In genomic region chr18:62522510-62523254, GRCh38 we compare ENCODE assay signal across 8 cellular contexts. TPM values are rescaled to one million over a fixed set of nuclear protein-coding genes. Genes with fewer than 3 reads are reported as not detected.
DNase-seq lines count a peak whose midpoint lies in the region; ATAC-seq and TF ChIP-seq lines count a peak whose summit lies in the region.

TSS of gene ZCCHC2 (plus strand) at chr18:62523025. CDS start at chr18:62523425, 400 bp downstream.

- H3K9me1 ChIP-seq in IMR-90 (ENCODE audit: insufficient read depth, low read length): peaks cover 5% of the 10 kb centered on the region; the same call in 1 of the 2 replicates

- TF ChIP-seq RAD21 in IMR-90 (IDR thresholded peaks at IDR 0.05; ENCODE audit: low read length): no peak

- H3K4me2 ChIP-seq in IMR-90 (ENCODE audit: low read depth, low read length): peak within 1 kb of the TSS; percentile 84

- peak within 1 kb of the TSS; percentile 56 for H3K4ac ChIP-seq in IMR-90 (ENCODE audit: low read depth, low read length)

- POLR2A ChIA-PET in IMR-90 (lab: Charles Lee; ENCODE audit: unreplicated experiment): no interaction called here

- TF ChIP-seq CTCF in IMR-90 (conservative IDR thresholded peaks at IDR 0.05; ENCODE audit: low read depth, low read length): no peak

- H2AFZ ChIP-seq in IMR-90 (replicated peaks; ENCODE audit: low read length, poor library complexity): peak within 1 kb of the TSS; percentile 96

- 0% methylated on average over 24 of the region's 87 CpGs; no CpG with 5 or more reads in 1 of the 2 experiments for WGBS in IMR-90 (ENCODE audit: extremely low coverage in 2 of 2, insufficient read length in 1 of 2), 2 experiments

- no peak within 1 kb of the TSS for H2AK5ac ChIP-seq in IMR-90 (ENCODE audit: low read depth, low read length)

- H3K79me1 ChIP-seq in IMR-90 (ENCODE audit: low read depth in 1 of 2, low read length in 2 of 2): peaks cover 10 to 25% of the 10 kb centered on the region in 2 experiments; a peak in 3 of 4 replicates

- intact Hi-C loops in IMR-90 (cut with micrococcal nuclease): loop anchor here (1.0 to 10.0 kb wide), 8 partner anchors 62 to 912 kb away; partner anchors contain the start of genes PIGN and RELCH

- in situ Hi-C loops in IMR-90 (cut with MboI; ENCODE audit: low sequenced_read_pairs): no loop called here

- peak within 1 kb of the TSS; percentile 57 for H2BK120ac ChIP-seq in IMR-90 (ENCODE audit: low read depth, low read length)

- peak within 1 kb of the TSS; percentile 63; the same call in 1 of the 2 replicates for H3K14ac ChIP-seq in IMR-90 (replicated peaks; ENCODE audit: low read depth, low read length)

- dilution Hi-C loops in IMR-90 (cut with HindIII; ENCODE audit: low sequenced_read_pairs, unreplicated experiment): no loop called here

- H3K23ac ChIP-seq in IMR-90 (ENCODE audit: low read depth, low read length): peak within 1 kb of the TSS; percentile 65

- no peak within 1 kb of the TSS for H4K5ac ChIP-seq in IMR-90 (ENCODE audit: low read depth, low read length)

- peak within 1 kb of the TSS; percentile 86 for H2AK9ac ChIP-seq in IMR-90 (replicated peaks; ENCODE audit: low read depth, low read length, poor library complexity)

- H2BK5ac ChIP-seq in IMR-90 (ENCODE audit: low read depth, low read length, poor library complexity, severe bottlenecking): peak within 1 kb of the TSS; percentile 83

- peak within 1 kb of the TSS; percentile 10; the same call in 1 of the 2 replicates for H3K18ac ChIP-seq in IMR-90 (ENCODE audit: low read depth, low read length)

- TF ChIP-seq POLR2A in IMR-90 (IDR thresholded peaks at IDR 0.05; ENCODE audit: low read depth, low read length): peak; percentile 65; the same call in 1 of the 2 replicates

- no peaks in the 10 kb centered on the region for H3K9me3 ChIP-seq in IMR-90 (ENCODE audit: control insufficient read depth, insufficient read depth, low read length)
- H3K9me3 ChIP-seq in mononuclear cell (ENCODE audit: low read depth, low read length): no peaks in the 10 kb centered on the region

- BruUV-seq in IMR-90 (replicated peaks; lab: Mats Ljungman, UMichigan): no TSS peak

- H3K4me3 ChIP-seq in IMR-90 (ENCODE audit: insufficient read depth, low read depth, low read length): peak within 1 kb of the TSS; percentile 83
- peak within 1 kb of the TSS; percentile 86 for H3K4me3 ChIP-seq in mononuclear cell (ENCODE audit: low read length)

- H3K27me3 ChIP-seq in IMR-90 (ENCODE audit: control insufficient read depth, insufficient read depth, low read length): peaks cover 2% of the 10 kb centered on the region; the same call in 1 of the 2 replicates
- no peaks in the 10 kb centered on the region for H3K27me3 ChIP-seq in mononuclear cell (ENCODE audit: insufficient read depth, low read length)

- peak within 1 kb of the TSS; percentile 71 for H3K27ac ChIP-seq in IMR-90 (ENCODE audit: insufficient read depth, low read length)

- peaks cover 3% of the 10 kb centered on the region; the same call in 1 of the 2 replicates for H4K20me1 ChIP-seq in IMR-90 (ENCODE audit: insufficient read depth, low read length)

- CTCF ChIA-PET in IMR-90 (lab: Yijun Ruan, JAX): interaction anchor here (1.2 kb wide), 1 partner anchor 97 kb away, joined by 8 read pairs; no protein-coding TSS in a partner anchor

- H2BK15ac ChIP-seq in IMR-90 (ENCODE audit: low read depth, low read length): no peak within 1 kb of the TSS

- peak within 1 kb of the TSS in 1 of 2 experiments; percentile 41; a peak in 1 of 4 replicates for H4K8ac ChIP-seq in IMR-90 (ENCODE audit: low read depth in 2 of 2, low read length in 2 of 2)

- H2BK20ac ChIP-seq in IMR-90 (ENCODE audit: low read depth, low read length): no peak within 1 kb of the TSS; the same call in 1 of the 2 replicates

- H4K91ac ChIP-seq in IMR-90 (ENCODE audit: insufficient read depth, low read depth, low read length): peak within 1 kb of the TSS; percentile 24; the same call in 1 of the 2 replicates

- H3K9ac ChIP-seq in IMR-90 (ENCODE audit: low read depth, low read length): peak within 1 kb of the TSS; percentile 61

- DNase-seq in DMS 273 (lab: John Stamatoyannopoulos, UW; ENCODE audit: unreplicated experiment) (peak; percentile 99), IMR-90 (peak; percentile 96), OCI-M1 (lab: John Stamatoyannopoulos, UW) (peak; percentile 98), activated T-cell treated with anti-CD3 and anti-CD28 coated beads for 24 hours (ENCODE audit: low read depth) (peak; percentile 98), epidermal melanocyte (ENCODE audit: insufficient read length, low spot score) (peak; percentile 93)
- DNase-seq in stimulated activated CD8-positive, alpha-beta memory T cell treated with anti-CD3 and anti-CD28 coated beads, Interleukin-4, amount 100 ng/mL, for 1 hour (ENCODE audit: low read depth in 2 of 2, low spot score in 1 of 2): peak; percentile 98

- H3K56ac ChIP-seq in IMR-90 (ENCODE audit: extremely low read depth, insufficient read depth, low read length): no peak within 1 kb of the TSS

- no peaks in the 10 kb centered on the region for H3K36me3 ChIP-seq in IMR-90 (ENCODE audit: control insufficient read depth, insufficient read depth, low read length)

- H3K4me1 ChIP-seq in IMR-90 (ENCODE audit: control insufficient read depth, insufficient read depth, low read length) (peaks cover 3% of the 10 kb centered on the region; the same call in 1 of the 2 replicates), mononuclear cell (ENCODE audit: insufficient read depth, low read length) (peaks cover 34% of the 10 kb centered on the region)

- ATAC-seq in GM21528 (IDR thresholded peaks at IDR 0.05; ENCODE audit: low FRiP score, unreplicated experiment): peak; percentile 74
- ATAC-seq in IMR-90 (ENCODE audit: low read depth): peak; percentile 88

TF ChIP-seq in IMR-90, 13 proteins besides CTCF, POLR2A, EP300 and RAD21:
- TF ChIP-seq NFE2L2 (IDR thresholded peaks at IDR 0.05; ENCODE audit: low read depth, low read length): no peak
- no peak for TF ChIP-seq RCOR1 (IDR thresholded peaks at IDR 0.05; ENCODE audit: insufficient replicate concordance, low read length)
- peak; percentile 65 for TF ChIP-seq RFX5 (IDR thresholded peaks at IDR 0.05; ENCODE audit: low read depth, low read length)
- TF ChIP-seq MXI1 (IDR thresholded peaks at IDR 0.05; ENCODE audit: borderline replicate concordance, low read depth, low read length): peak; percentile 67; the same call in 1 of the 2 replicates
- no peak for TF ChIP-seq MAFK (IDR thresholded peaks at IDR 0.05; ENCODE audit: low read depth, low read length)
- peak; percentile 61; the same call in 1 of the 2 replicates for TF ChIP-seq BHLHE40 (IDR thresholded peaks at IDR 0.05; ENCODE audit: low read depth, low read length)
- TF ChIP-seq CEBPB (IDR thresholded peaks at IDR 0.05; ENCODE audit: low read depth, low read length): no peak
- peak; percentile 96 for TF ChIP-seq MAZ (IDR thresholded peaks at IDR 0.05; ENCODE audit: borderline replicate concordance, low read depth, low read length)
- TF ChIP-seq FOS (IDR thresholded peaks at IDR 0.05; ENCODE audit: low read depth, low read length): 0 out of 2 replicates have a peak, but pooled peaks have one; percentile 1
- no peak for TF ChIP-seq USF2 (IDR thresholded peaks at IDR 0.05; ENCODE audit: low read depth, low read length)
- TF ChIP-seq SMC3 (IDR thresholded peaks at IDR 0.05; ENCODE audit: low read depth, low read length): no peak

RNA-seq across cellular contexts. Expression of gene ZCCHC2, which starts in this region (rescaled TPM):
- total RNA-seq in IMR-90 (2012; rRNA removed) (2.2 and 3.6 TPM in 2 replicates), mononuclear cell (54.5 TPM)
- polyA plus RNA-seq in IMR-90 (2012; rRNA removed): 3.2 and 4.1 TPM in 2 replicates
- 1.5 and 2.1 TPM in 2 replicates for polyA plus RNA-seq in IMR-90 (2012; cell fraction: cytosol; rRNA removed)
- 5.9 and 9.1 TPM in 2 replicates for polyA plus RNA-seq in IMR-90 (2012; cell fraction: nucleus; rRNA removed; ENCODE audit: low replicate concordance)

Comparison
In these comparisons a context has a peak if more than half of its experiments do, and no peak if none do; other contexts are left out.
1. Peak in every context shown above with its lines: DNase-seq, ATAC-seq, H3K4me3 ChIP-seq and H3K27ac ChIP-seq.
2. RNA of gene ZCCHC2 (total RNA-seq): 54.5 TPM in mononuclear cell (single experiment); 2.2 to 3.6 TPM in IMR-90; every median in the first group is over 10 times any median in the second.